Comparison of ENCODE assay signal across 15 cellular contexts in genomic region chr1:36355811-36356210, GRCh38.
"Had no signal": no experiment of that assay in that cellular context is flagged by ENCODE, and none has a peak within 500 bp of the region (broad histone marks: within the 10 kb centered on the region; RNA-seq: fewer than 3 reads in every experiment).

No MANE protein-coding gene starts in this region.

- DNase-seq: activated naive CD4-positive, alpha-beta T cell treated with anti-CD3 and anti-CD28 coated beads, Interleukin-2, amount 10 ng/mL, durations not matched to agents 7 days and 5 days; adrenal gland; head of caudate nucleus; immature natural killer cell; naive B cell; small intestine; stimulated activated CD4-positive, alpha-beta T cell treated with anti-CD3 and anti-CD28 coated beads, Interleukin-4, amount 100 ng/mL, for 24 hours had no signal

- ATAC-seq: activated CD4-positive, CD25-positive, alpha-beta regulatory T cell treated with anti-CD3 and anti-CD28 coated beads, Interleukin-2, amount 50 U/mL, for 24 hours; right cardiac atrium had no signal

- H3K9me3 Mint-ChIP-seq: activated naive CD4-positive, alpha-beta T cell treated with anti-CD3 and anti-CD28 coated beads, Interleukin-2, amount 10 ng/mL, durations not matched to agents 7 days and 5 days; activated T-helper 2 cell treated with anti-CD3 and anti-CD28 coated beads, Interferon-gamma antibody, Interleukin-2, Interleukin-4, amounts not matched to agents 10 μg/mL and 5 μg/mL and 100 μg/mL, durations not matched to agents 14 hours and 24 hours and 36 hours; immature natural killer cell; naive B cell; stimulated activated naive CD8-positive, alpha-beta T cell treated with anti-CD3 and anti-CD28 coated beads, Interleukin-15, Interleukin-2, amounts not matched to agents 100 ng/mL and 50 ng/mL, for 24 hours; T-helper 2 cell treated with Interferon-gamma antibody and Interleukin-4, amounts not matched to agents 5 μg/mL and 100 μg/mL, for 36 hours had no signal

- H3K9me3 ChIP-seq: adrenal gland, suprapubic skin had no signal

- H3K27ac ChIP-seq: adrenal gland, cardiac muscle cell, suprapubic skin had no signal

- H3K27me3 Mint-ChIP-seq: activated naive CD4-positive, alpha-beta T cell treated with anti-CD3 and anti-CD28 coated beads, Interleukin-2, amount 10 ng/mL, durations not matched to agents 7 days and 5 days; naive B cell; stimulated activated naive CD8-positive, alpha-beta T cell treated with anti-CD3 and anti-CD28 coated beads, Interleukin-15, Interleukin-2, amounts not matched to agents 100 ng/mL and 50 ng/mL, for 24 hours had no signal

- H3K4me3 ChIP-seq: adrenal gland, cardiac muscle cell, lung, suprapubic skin had no signal

- H3K27me3 ChIP-seq: adrenal gland, cardiac muscle cell, suprapubic skin had no signal

- H3K4me3 Mint-ChIP-seq: activated naive CD4-positive, alpha-beta T cell treated with anti-CD3 and anti-CD28 coated beads, Interleukin-2, amount 10 ng/mL, durations not matched to agents 7 days and 5 days; immature natural killer cell; stimulated activated naive CD8-positive, alpha-beta T cell treated with anti-CD3 and anti-CD28 coated beads, Interleukin-15, Interleukin-2, amounts not matched to agents 100 ng/mL and 50 ng/mL, for 24 hours; T-helper 2 cell treated with Interferon-gamma antibody and Interleukin-4, amounts not matched to agents 5 μg/mL and 100 μg/mL, for 36 hours had no signal

- H3K27ac Mint-ChIP-seq: activated naive CD4-positive, alpha-beta T cell treated with anti-CD3 and anti-CD28 coated beads, Interleukin-2, amount 10 ng/mL, durations not matched to agents 7 days and 5 days; activated T-helper 2 cell treated with anti-CD3 and anti-CD28 coated beads, Interferon-gamma antibody, Interleukin-2, Interleukin-4, amounts not matched to agents 10 μg/mL and 5 μg/mL and 100 μg/mL, durations not matched to agents 14 hours and 24 hours and 36 hours; stimulated activated naive CD8-positive, alpha-beta T cell treated with anti-CD3 and anti-CD28 coated beads, Interleukin-15, Interleukin-2, amounts not matched to agents 100 ng/mL and 50 ng/mL, for 24 hours; T-helper 2 cell treated with Interferon-gamma antibody and Interleukin-4, amounts not matched to agents 5 μg/mL and 100 μg/mL, for 36 hours had no signal
